8 cellular contexts compared by ENCODE assay signal in genomic region chr7:97179454-97180104, GRCh38.
DNase-seq lines count a peak whose midpoint lies in the region; ATAC-seq, FAIRE-seq and TF ChIP-seq lines count a peak whose summit lies in the region.

No MANE protein-coding gene starts in this region.

- dilution Hi-C loops in IMR-90 (cut with HindIII; ENCODE audit: low sequenced_read_pairs, unreplicated experiment) = no loop called here

- no CpG with 5 or more reads among the region's 2 CpGs for WGBS in IMR-90 (ENCODE audit: extremely low coverage in 2 of 2, insufficient read length in 1 of 2), 2 experiments
- WGBS in sigmoid colon, 2 donors = 3 to 16% methylated on average over 2 of the region's 2 CpGs

- H4K8ac ChIP-seq in IMR-90 (ENCODE audit: low read depth in 2 of 2, low read length in 2 of 2) = no peak overlapping the region

- H3K36me3 ChIP-seq in IMR-90 (ENCODE audit: control insufficient read depth, insufficient read depth, low read length) (no peaks in the 10 kb centered on the region), Peyer's patch (no peaks in the 10 kb centered on the region), adipocyte (ENCODE audit: control insufficient read depth, insufficient read depth, low read length, severe bottlenecking) (no peaks in the 10 kb centered on the region), left ventricle myocardium inferior (peaks cover 10% of the 10 kb centered on the region), sigmoid colon (peaks cover 0 to 16% (median 0%) of the 10 kb centered on the region in 4 donors)

- DNase-seq in D721Med (ENCODE audit: insufficient read length, low spot score) (no peak), IMR-90 (peak; percentile 65), Peyer's patch (peak in 1 of 3 donors; percentile 69), adipocyte (ENCODE audit: low read depth) (peak; percentile 83), left ventricle myocardium inferior (no peak), sigmoid colon (no peak)

- no peak overlapping the region for H2AK5ac ChIP-seq in IMR-90 (ENCODE audit: low read depth, low read length)

- no peaks in the 10 kb centered on the region for H3K9me1 ChIP-seq in IMR-90 (ENCODE audit: insufficient read depth, low read length)

- no TSS peak for BruUV-seq in IMR-90 (replicated peaks; lab: Mats Ljungman, UMichigan)

- H2AK9ac ChIP-seq in IMR-90 (replicated peaks; ENCODE audit: low read depth, low read length, poor library complexity) = no peak overlapping the region

- H3K23ac ChIP-seq in IMR-90 (ENCODE audit: low read depth, low read length) = no peak overlapping the region

- TF ChIP-seq CTCF in D721Med (IDR thresholded peaks at IDR 0.05; ENCODE audit: insufficient read depth, missing control alignments) (peak; percentile 60), IMR-90 (conservative IDR thresholded peaks at IDR 0.05; ENCODE audit: low read depth, low read length) (peak; percentile 68), Peyer's patch (IDR thresholded peaks at IDR 0.05) (peak in 5 of 6 experiments; percentile 54 to 72 (median 58)), left ventricle myocardium inferior (IDR thresholded peaks at IDR 0.05; ENCODE audit: borderline replicate concordance) (peak; percentile 88), sigmoid colon (IDR thresholded peaks at IDR 0.05) (peak; percentile 29 to 78 (median 38))

- H2BK20ac ChIP-seq in IMR-90 (ENCODE audit: low read depth, low read length) = no peak overlapping the region

- H3K9ac ChIP-seq in IMR-90 (ENCODE audit: low read depth, low read length) = no peak overlapping the region
- no peak overlapping the region for H3K9ac ChIP-seq in adipocyte (ENCODE audit: low read length)

- H3K4me1 ChIP-seq in IMR-90 (ENCODE audit: control insufficient read depth, insufficient read depth, low read length) (no peaks in the 10 kb centered on the region), Peyer's patch (no peaks in the 10 kb centered on the region), adipocyte (ENCODE audit: control insufficient read depth, insufficient read depth, low read length) (no peaks in the 10 kb centered on the region), left ventricle myocardium inferior (no peaks in the 10 kb centered on the region), sigmoid colon (no peaks in the 10 kb centered on the region)

- H3K4me3 ChIP-seq in IMR-90 (ENCODE audit: insufficient read depth, low read depth, low read length) (no peak overlapping the region), Peyer's patch (no peak overlapping the region), adipocyte (ENCODE audit: low read length) (no peak overlapping the region), left ventricle myocardium inferior (no peak overlapping the region), sigmoid colon (no peak overlapping the region)

- no peak for TF ChIP-seq EP300 in sigmoid colon (IDR thresholded peaks at IDR 0.05)

- H3K4me2 ChIP-seq in IMR-90 (ENCODE audit: low read depth, low read length) = no peak overlapping the region

- H3K56ac ChIP-seq in IMR-90 (ENCODE audit: extremely low read depth, insufficient read depth, low read length) = no peak overlapping the region

- no peak for TF ChIP-seq POLR2A in IMR-90 (IDR thresholded peaks at IDR 0.05; ENCODE audit: low read depth, low read length)
- TF ChIP-seq POLR2A in Peyer's patch (IDR thresholded peaks at IDR 0.05) = no peak
- TF ChIP-seq POLR2A in sigmoid colon (IDR thresholded peaks at IDR 0.05) = no peak

- no peak overlapping the region for H2BK5ac ChIP-seq in IMR-90 (ENCODE audit: low read depth, low read length, poor library complexity, severe bottlenecking)

- no peak overlapping the region for H2BK120ac ChIP-seq in IMR-90 (ENCODE audit: low read depth, low read length)

- FAIRE-seq in D721Med (lab: Jason Lieb, UNC) = peak; percentile 89

- peak; percentile 67 for TF ChIP-seq RAD21 in IMR-90 (IDR thresholded peaks at IDR 0.05; ENCODE audit: low read length)

- H2BK15ac ChIP-seq in IMR-90 (ENCODE audit: low read depth, low read length) = no peak overlapping the region

- no peak overlapping the region for H3K27ac ChIP-seq in IMR-90 (ENCODE audit: insufficient read depth, low read length)
- H3K27ac ChIP-seq in Peyer's patch = no peak overlapping the region
- H3K27ac ChIP-seq in left ventricle myocardium inferior (replicated peaks) = no peak overlapping the region
- H3K27ac ChIP-seq in sigmoid colon = no peak overlapping the region

- H4K5ac ChIP-seq in IMR-90 (ENCODE audit: low read depth, low read length) = no peak overlapping the region

- no peak overlapping the region for H3K4ac ChIP-seq in IMR-90 (ENCODE audit: low read depth, low read length)

- no peaks in the 10 kb centered on the region for H4K20me1 ChIP-seq in IMR-90 (ENCODE audit: insufficient read depth, low read length)

- no peak overlapping the region for H3K14ac ChIP-seq in IMR-90 (replicated peaks; ENCODE audit: low read depth, low read length)

- no peaks in the 10 kb centered on the region for H3K79me1 ChIP-seq in IMR-90 (ENCODE audit: low read depth in 1 of 2, low read length in 2 of 2)

- no peak overlapping the region for H4K91ac ChIP-seq in IMR-90 (ENCODE audit: insufficient read depth, low read depth, low read length)

- no peak overlapping the region for H2AFZ ChIP-seq in IMR-90 (replicated peaks; ENCODE audit: low read length, poor library complexity)

- intact Hi-C loops in IMR-90 (cut with micrococcal nuclease) (loop anchor here (1.0 kb wide), 3 partner anchors 34 to 1263 kb away; no protein-coding TSS in a partner anchor), left ventricle myocardium inferior (cut with micrococcal nuclease) (loop anchor here (2.0 kb wide), 1 partner anchor 75 kb away; no protein-coding TSS in a partner anchor), sigmoid colon (cut with DNase I) (loop anchor here (1.0 kb wide), 1 partner anchor 75 kb away; no protein-coding TSS in a partner anchor)

- in situ Hi-C loops in IMR-90 (cut with MboI; ENCODE audit: low sequenced_read_pairs) = no loop called here

- H3K9me3 ChIP-seq in IMR-90 (ENCODE audit: control insufficient read depth, insufficient read depth, low read length) = no peaks in the 10 kb centered on the region
- no peaks in the 10 kb centered on the region for H3K9me3 ChIP-seq in Peyer's patch
- H3K9me3 ChIP-seq in adipocyte (ENCODE audit: control insufficient read depth, low read length) = no peaks in the 10 kb centered on the region
- H3K9me3 ChIP-seq in left ventricle myocardium inferior (replicated peaks) = no peaks in the 10 kb centered on the region
- no peaks in the 10 kb centered on the region for H3K9me3 ChIP-seq in sigmoid colon

- H3K18ac ChIP-seq in IMR-90 (ENCODE audit: low read depth, low read length) = no peak overlapping the region

- peak; percentile 76 for ATAC-seq in GM19452 (IDR thresholded peaks at IDR 0.05; ENCODE audit: unreplicated experiment)
- ATAC-seq in IMR-90 (ENCODE audit: low read depth) = peak; percentile 89
- ATAC-seq in HG03571 (IDR thresholded peaks at IDR 0.05; ENCODE audit: unreplicated experiment) = no peak

- CTCF ChIA-PET in IMR-90 (lab: Yijun Ruan, JAX) = interaction anchor here (0.6 to 1.3 kb wide), 9 partner anchors 11 to 1044 kb away, joined by 3 to 7 read pairs (median 4); no protein-coding TSS in a partner anchor

- POLR2A ChIA-PET in IMR-90 (lab: Charles Lee; ENCODE audit: unreplicated experiment) = interaction anchor here (0.6 kb wide), 1 partner anchor 307 kb away, joined by 4 read pairs; no protein-coding TSS in a partner anchor

- no peaks in the 10 kb centered on the region for H3K27me3 ChIP-seq in IMR-90 (ENCODE audit: control insufficient read depth, insufficient read depth, low read length)
- no peaks in the 10 kb centered on the region for H3K27me3 ChIP-seq in Peyer's patch
- H3K27me3 ChIP-seq in adipocyte (replicated peaks; ENCODE audit: control insufficient read depth, insufficient read depth, low read length) = no peaks in the 10 kb centered on the region
- H3K27me3 ChIP-seq in left ventricle myocardium inferior (ENCODE audit: low read depth) = no peaks in the 10 kb centered on the region
- no peaks in the 10 kb centered on the region for H3K27me3 ChIP-seq in sigmoid colon

TF ChIP-seq in IMR-90, 13 proteins besides CTCF, POLR2A, EP300 and RAD21:
- no peak for TF ChIP-seq FOS (IDR thresholded peaks at IDR 0.05; ENCODE audit: low read depth, low read length)
- no peak for TF ChIP-seq MXI1 (IDR thresholded peaks at IDR 0.05; ENCODE audit: borderline replicate concordance, low read depth, low read length)
- TF ChIP-seq BHLHE40 (IDR thresholded peaks at IDR 0.05; ENCODE audit: low read depth, low read length) = no peak
- TF ChIP-seq CHD1 (IDR thresholded peaks at IDR 0.05; ENCODE audit: low read depth, low read length) = no peak
- no peak for TF ChIP-seq NFE2L2 (IDR thresholded peaks at IDR 0.05; ENCODE audit: low read depth, low read length)
- peak; percentile 47; the same call in 1 of the 2 replicates for TF ChIP-seq MAZ (IDR thresholded peaks at IDR 0.05; ENCODE audit: borderline replicate concordance, low read depth, low read length)
- TF ChIP-seq MAFK (IDR thresholded peaks at IDR 0.05; ENCODE audit: low read depth, low read length) = no peak
- TF ChIP-seq RFX5 (IDR thresholded peaks at IDR 0.05; ENCODE audit: low read depth, low read length) = no peak
- TF ChIP-seq RCOR1 (IDR thresholded peaks at IDR 0.05; ENCODE audit: insufficient replicate concordance, low read length) = no peak
- TF ChIP-seq SMC3 (IDR thresholded peaks at IDR 0.05; ENCODE audit: low read depth, low read length) = peak; percentile 59
TF ChIP-seq in IMR-90: peak in this region for 2.

Comparison
In these comparisons a context has a peak if more than half of its experiments do, and no peak if none do; other contexts are left out.
1. DNase-seq: peak in IMR-90 (single experiment) and adipocyte (single experiment); none in D721Med (single experiment), left ventricle myocardium inferior (single experiment) and sigmoid colon (single experiment).
2. CTCF ChIP-seq: peak in every context shown above with its lines; median percentile 88 in left ventricle myocardium inferior; 68 in IMR-90; 60 in D721Med; 58 in Peyer's patch; 38 in sigmoid colon.